Comparison of ENCODE assay signal across 7 cellular contexts in genomic region chr2:45672138-45672537, GRCh38.
"Had no signal": no experiment of that assay in that cellular context is flagged by ENCODE, and none has a peak within 500 bp of the region (broad histone marks: within the 10 kb centered on the region; RNA-seq: fewer than 3 reads in every experiment).

No MANE protein-coding gene starts in this region.

- H3K9me3 ChIP-seq: HAP-1 had no signal

- FAIRE-seq: HTR-8/SVneo had no signal

- H3K4me3 ChIP-seq: GM23338, HAP-1, K562 had no signal

- H3K4me2 ChIP-seq: GM23338 had no signal

- DNase-seq: H7, IMR-90, KG1 had no signal

- H3K36me3 ChIP-seq: HAP-1 had no signal

- H2AFZ ChIP-seq: GM23338 had no signal
